9 cellular contexts compared by ENCODE assay signal in the genomic region with DNA sequence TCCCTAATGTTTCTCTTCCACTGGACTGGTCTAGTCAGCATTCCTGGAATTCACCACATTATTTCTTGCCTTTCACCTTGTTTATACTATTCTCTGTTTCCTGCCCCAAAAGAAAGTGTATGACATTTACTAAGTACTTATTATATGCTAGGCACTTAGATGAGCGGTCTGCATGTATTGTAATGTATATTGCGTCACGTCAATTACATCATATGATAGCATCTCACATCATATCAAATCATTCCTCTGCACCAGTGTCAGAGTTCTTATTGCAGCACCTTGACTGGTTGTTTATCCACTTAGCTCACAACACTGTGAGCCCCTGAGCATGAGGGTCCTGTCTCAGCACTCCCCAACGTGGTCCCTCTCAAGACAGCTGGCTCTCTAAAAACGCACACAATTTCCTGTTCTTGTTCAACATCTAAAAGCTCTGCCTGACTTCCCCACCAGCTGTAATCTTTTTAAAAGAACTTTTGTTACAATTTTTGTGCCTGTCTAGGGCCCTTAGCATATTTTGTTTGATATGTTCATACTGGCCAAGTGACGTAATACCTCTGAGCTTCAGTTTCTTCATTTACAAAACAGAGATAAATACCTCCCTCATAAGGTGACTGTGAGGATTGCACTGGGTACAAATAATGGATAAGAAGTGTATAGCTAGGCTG. TPM values are rescaled to one million over a fixed set of nuclear protein-coding genes. Genes with fewer than 3 reads are reported as not detected.
DNase-seq lines count a peak whose midpoint lies in the region; ATAC-seq and TF ChIP-seq lines count a peak whose summit lies in the region.
"Had no signal": no experiment of that assay in that cellular context is flagged by ENCODE, and none has a peak within 500 bp of the region (broad histone marks: within the 10 kb centered on the region; RNA-seq: fewer than 3 reads in every experiment).

No MANE protein-coding gene starts in this region.

- H3K9me3 ChIP-seq in DOHH2 (ENCODE audit: control insufficient read depth, insufficient read depth, low read length) (no peaks in the 10 kb centered on the region), RWPE2 (ENCODE audit: severe bottlenecking) (no peaks in the 10 kb centered on the region)

- H3K27ac ChIP-seq in DOHH2 (ENCODE audit: low read depth, low read length) (no peak overlapping the region), RWPE2 (ENCODE audit: poor library complexity, severe bottlenecking) (no peak overlapping the region)

- DNase-seq in RWPE2 (ENCODE audit: low spot score): no peak
- DNase-seq in fibroblast of peridontal ligament (ENCODE audit: extremely low read depth): peak; percentile 89
- no peak for DNase-seq in sciatic nerve (ENCODE audit: low spot score)
- DNase-seq in NCI-H2227 (lab: John Stamatoyannopoulos, UW; ENCODE audit: unreplicated experiment): no peak
- no peak for DNase-seq in NCI-H1436 treated with DMSO at 0.1 percent for 48 hours (lab: John Stamatoyannopoulos, UW)

- H3K36me3 ChIP-seq in DOHH2 (ENCODE audit: control insufficient read depth, low read length): no peaks in the 10 kb centered on the region
- H3K36me3 ChIP-seq in RWPE2 (ENCODE audit: low read depth): no peaks in the 10 kb centered on the region

- H3K4me2 ChIP-seq in DOHH2 (ENCODE audit: low read length): peak overlapping the region; percentile 29; the same call in 1 of the 2 replicates

- H3K27me3 ChIP-seq in DOHH2 (ENCODE audit: control insufficient read depth, low read length) (peaks cover 24% of the 10 kb centered on the region), RWPE2 (ENCODE audit: insufficient read depth, poor library complexity, severe bottlenecking) (no peaks in the 10 kb centered on the region)

- H3K79me2 ChIP-seq in DOHH2 (ENCODE audit: control insufficient read depth, low read length): no peaks in the 10 kb centered on the region

- H3K9me2 ChIP-seq in DOHH2 (replicated peaks; ENCODE audit: control insufficient read depth, low read length): no peaks in the 10 kb centered on the region

- intact Hi-C loops in sciatic nerve (cut with DNase I): no loop called here

- no peak overlapping the region for H3K4me3 ChIP-seq in DOHH2 (ENCODE audit: low read length)
- no peak overlapping the region for H3K4me3 ChIP-seq in RWPE2 (ENCODE audit: severe bottlenecking)
- H3K4me3 ChIP-seq: SK-N-MC had no signal

- ATAC-seq in HG02623 (IDR thresholded peaks at IDR 0.05; ENCODE audit: unreplicated experiment): peak; percentile 26
- ATAC-seq in RWPE2 (ENCODE audit: low read depth): no peak
- ATAC-seq in sciatic nerve: peak; percentile 83
- ATAC-seq in HG02884 (IDR thresholded peaks at IDR 0.05; ENCODE audit: unreplicated experiment): no peak

- H4K20me1 ChIP-seq in DOHH2 (ENCODE audit: control insufficient read depth, insufficient read depth, low read depth, low read length): no peaks in the 10 kb centered on the region

- H3F3A ChIP-seq in DOHH2 (ENCODE audit: control insufficient read depth, insufficient read depth): no peaks in the 10 kb centered on the region

- TF ChIP-seq CTCF in DOHH2 (IDR thresholded peaks at IDR 0.05; ENCODE audit: low read depth, low read length, poor library complexity, severe bottlenecking) (peak; percentile 40), RWPE2 (IDR thresholded peaks at IDR 0.05; ENCODE audit: poor library complexity, severe bottlenecking) (peak; percentile 19)

- H3K4me1 ChIP-seq in DOHH2 (ENCODE audit: control insufficient read depth, low read length): peaks cover 17% of the 10 kb centered on the region
- H3K4me1 ChIP-seq in RWPE2 (ENCODE audit: insufficient read depth, poor library complexity, severe bottlenecking): no peaks in the 10 kb centered on the region

RNA-seq across cellular contexts. Expression of a gene that starts 58.8 kb away (rescaled TPM):
- total RNA-seq in sciatic nerve: 85.6 TPM

Comparison
In these comparisons a context has a peak if more than half of its experiments do, and no peak if none do; other contexts are left out.
1. ATAC-seq: peak in HG02623 (single experiment) and sciatic nerve (single experiment); none in RWPE2 (single experiment) and HG02884 (single experiment).